ENCODE assay signal across 30 cellular contexts in genomic region chr3:13582366-13583250, GRCh38. TPM values are rescaled to one million over a fixed set of nuclear protein-coding genes. Genes with fewer than 3 reads are reported as not detected.
A peak's percentile ranks its signal among the peaks of the same experiment; 100 is the strongest.
DNase-seq lines count a peak whose midpoint lies in the region; ATAC-seq, FAIRE-seq and TF ChIP-seq lines count a peak whose summit lies in the region.
"Had no signal": no experiment of that assay in that cellular context is flagged by ENCODE, and none has a peak within 500 bp of the region (broad histone marks: within the 10 kb centered on the region; RNA-seq: fewer than 3 reads in every experiment).

No MANE protein-coding gene starts in this region.

- TF ChIP-seq CTCF in right atrium auricular region (IDR thresholded peaks at IDR 0.05), result no peak
- TF ChIP-seq CTCF in K562 (IDR thresholded peaks at IDR 0.05 in 2 of 3, conservative IDR thresholded peaks at IDR 0.05 in 1 of 3; ENCODE audit: insufficient read depth in 2 of 3, low read depth in 1 of 3, low read length in 3 of 3), result no peak
- TF ChIP-seq CTCF in testis (IDR thresholded peaks at IDR 0.05), result no peak
- TF ChIP-seq CTCF in mesothelial cell of epicardium (IDR thresholded peaks at IDR 0.05; ENCODE audit: unreplicated experiment), result no peak

- no peak overlapping the region for H2AFZ ChIP-seq in K562 (ENCODE audit: low read depth, low read length)

- H4K20me1 ChIP-seq in K562 (replicated peaks; ENCODE audit: control insufficient read depth, insufficient read depth, low read length), result peaks cover 5% of the 10 kb centered on the region

- peak; percentile 56 for DNase-seq in Right ventricle myocardium superior
- DNase-seq in right atrium auricular region (ENCODE audit: low spot score), result no peak
- no peak for DNase-seq in K562 (ENCODE audit: extremely low read depth in 1 of 4, low spot score in 3 of 4)
- no peak for DNase-seq in left ventricle myocardium superior
- peak; percentile 26 for DNase-seq in testis
- no peak for DNase-seq in NCI-H187 (lab: John Stamatoyannopoulos, UW)
- no peak for DNase-seq in mesothelial cell of epicardium (ENCODE audit: low spot score in 2 of 2, unreplicated experiment in 2 of 2)
- DNase-seq: activated CD4-positive, alpha-beta T cell treated with anti-CD3 and anti-CD28 coated beads for 4 hours; activated naive CD4-positive, alpha-beta T cell; activated T-cell treated with anti-CD3 and anti-CD28 coated beads, Interleukin-2, amount 50 U/mL, for 48 hours; AML-193; CD4-positive, alpha-beta T cell; effector CD8-positive, alpha-beta T cell; foreskin keratinocyte; left colon; mesenchymal stem cell; NCI-H1092; NCI-H1694 treated with DMSO at 0.1 percent for 48 hours; NCI-H526; stimulated activated naive CD4-positive, alpha-beta T cell treated with Interleukin-2 at 50 U/mL for 16 hours had no signal

- no peaks in the 10 kb centered on the region for H3K27me3 Mint-ChIP-seq in mesothelial cell of epicardium (ENCODE audit: low read depth)
- H3K27me3 Mint-ChIP-seq: CD4-positive, alpha-beta T cell had no signal

- H3K9ac ChIP-seq in K562 (ENCODE audit: insufficient read depth in 1 of 2, low read depth in 2 of 2, low read length in 2 of 2), result no peak overlapping the region

- POLR2A ChIA-PET in K562 (lab: Yijun Ruan, JAX), result no interaction called here

- H3K4me3 Mint-ChIP-seq in mesothelial cell of epicardium, result no peak overlapping the region
- H3K4me3 Mint-ChIP-seq: CD4-positive, alpha-beta T cell; T-helper 2 cell treated with Interferon-gamma antibody and Interleukin-4, amounts not matched to agents 5 μg/mL and 100 μg/mL, for 36 hours had no signal

- no peaks in the 10 kb centered on the region for H3K79me2 ChIP-seq in K562 (ENCODE audit: control insufficient read depth, insufficient read depth, low read length)

- CTCF ChIA-PET in K562 (lab: Yijun Ruan, JAX; ENCODE audit: low intra/inter-chr PET ratio), result no interaction called here

- H3K27ac ChIP-seq in right atrium auricular region, result no peak overlapping the region
- H3K27ac ChIP-seq in K562 (ENCODE audit: extremely low read depth, low read depth, low read length), result no peak overlapping the region
- no peak overlapping the region for H3K27ac ChIP-seq in testis
- H3K27ac ChIP-seq: foreskin keratinocyte, HL-60, neutrophil, tibial artery had no signal

- 29% methylated on average over 24 of the region's 24 CpGs for WGBS in K562 (ENCODE audit: insufficient coverage, low coverage, missing lambda C conversion rate)
- 53 to 57% methylated on average over 20 to 24 of the region's 24 CpGs for WGBS in testis, 2 donors

- TF ChIP-seq EP300 in K562 (IDR thresholded peaks at IDR 0.05; ENCODE audit: low read length), result no peak

- no TSS peak for BruUV-seq in K562 (replicated peaks; lab: Mats Ljungman, UMichigan)

- H3K27ac Mint-ChIP-seq in mesothelial cell of epicardium, result no peak overlapping the region
- H3K27ac Mint-ChIP-seq: CD4-positive, alpha-beta T cell; T-helper 2 cell treated with Interferon-gamma antibody and Interleukin-4, amounts not matched to agents 5 μg/mL and 100 μg/mL, for 36 hours had no signal

- no peak overlapping the region for H3K4me2 ChIP-seq in K562 (ENCODE audit: insufficient read depth, low read length)

- no peak for FAIRE-seq in K562 (lab: Jason Lieb, UNC)
- FAIRE-seq: A204.1, colon, D721Med, RCC 7860 had no signal

- TF ChIP-seq POLR2A in K562 (conservative IDR thresholded peaks at IDR 0.05) (no peak), testis (IDR thresholded peaks at IDR 0.05) (no peak)

- H3K4me1 ChIP-seq in right atrium auricular region, result peaks cover 0 to 9% of the 10 kb centered on the region in 2 donors
- peaks cover 2 to 23% of the 10 kb centered on the region in 2 experiments; a peak in 2 of 5 replicates for H3K4me1 ChIP-seq in K562 (replicated peaks in 1 of 2; ENCODE audit: control insufficient read depth in 2 of 2, insufficient read depth in 2 of 2, low read length in 2 of 2)
- H3K4me1 ChIP-seq in testis, result peaks cover 18% of the 10 kb centered on the region

- H3K4me3 ChIP-seq in right atrium auricular region (no peak overlapping the region), K562 (no peak overlapping the region), testis (no peak overlapping the region)
- H3K4me3 ChIP-seq: tibial artery had no signal

- ATAC-seq in Right ventricle myocardium superior (ENCODE audit: poor library complexity) (peak; percentile 28), K562 (no peak), left ventricle myocardium superior (peak; percentile 50), HG02678 (IDR thresholded peaks at IDR 0.05; ENCODE audit: unreplicated experiment) (no peak)
- ATAC-seq: foreskin keratinocyte, HCT116, left colon had no signal

- intact Hi-C loops in Right ventricle myocardium superior (cut with DNase I), result no loop called here
- intact Hi-C loops in K562 (cut with micrococcal nuclease), result no loop called here
- intact Hi-C loops in left ventricle myocardium superior (cut with micrococcal nuclease), result no loop called here
- intact Hi-C loops in testis (cut with DNase I; ENCODE audit: low total_unique reads), result no loop called here

- no peaks in the 10 kb centered on the region for H3K9me3 ChIP-seq in right atrium auricular region
- no peaks in the 10 kb centered on the region for H3K9me3 ChIP-seq in K562 (replicated peaks; ENCODE audit: control insufficient read depth, insufficient read depth, low read depth, low read length)
- H3K9me3 ChIP-seq in testis, result no peaks in the 10 kb centered on the region
- H3K9me3 ChIP-seq: neutrophil, tibial artery had no signal

- no peaks in the 10 kb centered on the region for H3K36me3 Mint-ChIP-seq in mesothelial cell of epicardium

- H3K4me1 Mint-ChIP-seq in mesothelial cell of epicardium, result peaks cover 18% of the 10 kb centered on the region

- no peaks in the 10 kb centered on the region for H3K9me3 Mint-ChIP-seq in mesothelial cell of epicardium
- H3K9me3 Mint-ChIP-seq: CD4-positive, alpha-beta T cell; T-helper 2 cell treated with Interferon-gamma antibody and Interleukin-4, amounts not matched to agents 5 μg/mL and 100 μg/mL, for 36 hours had no signal

- no peaks in the 10 kb centered on the region for H3K36me3 ChIP-seq in right atrium auricular region
- H3K36me3 ChIP-seq in K562 (ENCODE audit: control insufficient read depth, insufficient read depth, low read length), result no peaks in the 10 kb centered on the region
- H3K36me3 ChIP-seq in testis (ENCODE audit: low read depth, missing control alignments), result no peaks in the 10 kb centered on the region
- H3K36me3 ChIP-seq: neutrophil, tibial artery had no signal

- in situ Hi-C loops in K562 (cut with MboI), result no loop called here

- H3K9me1 ChIP-seq in K562 (ENCODE audit: control insufficient read depth, insufficient read depth, low read length), result no peaks in the 10 kb centered on the region

- H3K27me3 ChIP-seq in right atrium auricular region (no peaks in the 10 kb centered on the region), K562 (ENCODE audit: control insufficient read depth in 2 of 2, insufficient read depth in 2 of 2, low read length in 2 of 2) (peaks cover 4 to 59% of the 10 kb centered on the region in 2 experiments; a peak in 4 of 5 replicates), testis (no peaks in the 10 kb centered on the region)
- H3K27me3 ChIP-seq: foreskin keratinocyte, neutrophil, tibial artery had no signal

- TF ChIP-seq RAD21 in K562 (CRISPR knock-in tag; conservative IDR thresholded peaks at IDR 0.05 in 1 of 2, IDR thresholded peaks at IDR 0.05 in 1 of 2), result no peak

TF ChIP-seq in K562, 482 proteins besides CTCF, POLR2A, EP300 and RAD21 (continues in another document):
- TF ChIP-seq CC2D1A (IDR thresholded peaks at IDR 0.05) (no peak), ZNF764 (CRISPR knock-in tag; IDR thresholded peaks at IDR 0.05; ENCODE audit: low read depth) (no peak), ZNF584 (CRISPR knock-in tag; IDR thresholded peaks at IDR 0.05; ENCODE audit: low read depth) (no peak), ZNF224 (CRISPR knock-in tag; IDR thresholded peaks at IDR 0.05) (no peak)

RNA-seq across cellular contexts. Expression of gene FBLN2, which starts 33.7 kb away (rescaled TPM):
- total RNA-seq in Right ventricle myocardium superior (69.7 TPM), right atrium auricular region (100 to 1,000 TPM; 122 to 185 TPM), K562 (2014; rRNA removed) (not detected in 2 replicates), K562 (2014; rRNA removed; fragmentation: Illumina TruSeq; extraction: Trizol) (not detected in 2 replicates), K562 (2015; rRNA removed; fragmentation: Illumina TruSeq; extraction: Trizol) (not detected in 2 replicates), K562 (2021) (0.04 and 0.13 TPM in 2 replicates), left ventricle myocardium superior (53.8 TPM), testis (100 to 1,000 TPM; 248 to 334 TPM), mesothelial cell of epicardium (63.3 to 68.6 TPM (median 67.5 TPM) in 3 replicates)
- total RNA-seq in K562 (2011; cell fraction: chromatin; rRNA removed; ENCODE audit: low replicate concordance), result 0.32 and 0.72 TPM in 2 replicates
- 0.53 and 1.5 TPM in 2 replicates for total RNA-seq in K562 (2011; cell fraction: nucleolus; rRNA removed)
- total RNA-seq in K562 (2011; cell fraction: nucleoplasm; rRNA removed), result 0.15 and 0.23 TPM in 2 replicates
- polyA plus RNA-seq in K562 (2011; rRNA removed) (0.10 and 0.14 TPM in 2 replicates), K562 (2014; fragmentation: Illumina TruSeq; extraction: Trizol) (not detected in 2 replicates), K562 (2014; fragmentation: Nextera tagmentation; extraction: Ambion mirVana) (not detected), K562 (2014; rRNA removed) (0.03 TPM in 1 of 2 replicates, not detected in the other), testis (ENCODE audit: insufficient read depth, low read depth, low replicate concordance) (172 TPM)
- polyA plus RNA-seq in K562 (2011; cell fraction: cytosol; rRNA removed), result 0.18 and 0.64 TPM in 2 replicates
- 0.11 and 0.82 TPM in 2 replicates for polyA plus RNA-seq in K562 (2011; cell fraction: nucleus; rRNA removed)
- polyA plus RNA-seq in K562 (2012), result 0.04 and 0.08 TPM in 2 replicates
- polyA minus RNA-seq in K562 (2011; rRNA and poly(A)+ RNA removed), result 0.21 TPM in 1 of 2 replicates, not detected in the other
- polyA minus RNA-seq in K562 (2011; cell fraction: cytosol; rRNA and poly(A)+ RNA removed), result 0.19 TPM in 1 of 2 replicates, not detected in the other
- 0.11 and 0.13 TPM in 2 replicates for polyA minus RNA-seq in K562 (2011; cell fraction: nucleus; rRNA and poly(A)+ RNA removed)

Comparison
In these comparisons a context has a peak if more than half of its experiments do, and no peak if none do; other contexts are left out.
1. DNase-seq: peak in Right ventricle myocardium superior (single experiment) and testis (single experiment); none in right atrium auricular region (single experiment), K562 (0 of 4), left ventricle myocardium superior (single experiment), NCI-H187 (0 of 2) and mesothelial cell of epicardium (0 of 2).
2. ATAC-seq: peak in Right ventricle myocardium superior (single experiment) and left ventricle myocardium superior (single experiment); none in K562 (single experiment) and HG02678 (single experiment).
3. RNA of gene FBLN2, which starts 33.7 kb away (total RNA-seq): 248 to 334 TPM in testis, 122 to 185 TPM in right atrium auricular region, 69.7 TPM in Right ventricle myocardium superior (single experiment), 63.3 to 68.6 TPM in mesothelial cell of epicardium and 53.8 TPM in left ventricle myocardium superior (single experiment); 0.04 to 1.5 TPM in K562; every median in the first group is over 10 times any median in the second.